In genomic region chr1:93909146-93910050, GRCh38 we compare ENCODE assay signal across 8 cellular contexts. TPM values are rescaled to one million over a fixed set of nuclear protein-coding genes. Genes with fewer than 3 reads are reported as not detected.
DNase-seq lines count a peak whose midpoint lies in the region; FAIRE-seq and TF ChIP-seq lines count a peak whose summit lies in the region.

TSS of gene GCLM (minus strand) at chr1:93909430. CDS start at chr1:93909163, 267 bp downstream.

- H3K9ac ChIP-seq in NT2/D1 (ENCODE audit: insufficient read length, low read depth) (peak within 1 kb of the TSS; percentile 92), endothelial cell of umbilical vein (replicated peaks; ENCODE audit: extremely low read depth, insufficient read depth, low read length) (peak within 1 kb of the TSS; percentile 76)

- POLR2A ChIA-PET in endothelial cell of umbilical vein (lab: Charles Lee): interaction anchor here (1.1 kb wide), 1 partner anchor 129 kb away, joined by 4 read pairs; no protein-coding TSS in a partner anchor

- TF ChIP-seq CTCF in GM20000 (IDR thresholded peaks at IDR 0.05; ENCODE audit: extremely low read depth, missing control alignments) (peak; percentile 94), endothelial cell of umbilical vein (IDR thresholded peaks at IDR 0.05; ENCODE audit: extremely low read depth in 1 of 2, insufficient read depth in 1 of 2, low read depth in 1 of 2, low read length in 2 of 2) (peak; percentile 86 to 99)

- H3K9me3 ChIP-seq in NT2/D1 (ENCODE audit: insufficient read depth, low read length) (no peaks in the 10 kb centered on the region), endothelial cell of umbilical vein (replicated peaks; ENCODE audit: control insufficient read depth, insufficient read depth, low read length) (no peaks in the 10 kb centered on the region)

- intact Hi-C loops in endothelial cell of umbilical vein (cut with micrococcal nuclease): loop anchor here (1.0 to 10.0 kb wide), 5 partner anchors 29 to 564 kb away; partner anchors contain the start of genes ABCD3, ARHGAP29 and DR1

- H3K9me1 ChIP-seq in endothelial cell of umbilical vein (replicated peaks; ENCODE audit: control insufficient read depth, extremely low read depth, insufficient read depth, low read length): no peaks in the 10 kb centered on the region

- in situ Hi-C loops in Caki2 (cut with HindIII; ENCODE audit: low pct_unique_long_range_greater_than_20kb, low sequenced_read_pairs): no loop called here

- TF ChIP-seq POLR2A in endothelial cell of umbilical vein (IDR thresholded peaks at IDR 0.05; ENCODE audit: low read depth, low read length): peak; percentile 63

- H3K4me3 ChIP-seq in NT2/D1 (ENCODE audit: insufficient read length, low read depth): peak within 1 kb of the TSS; percentile 94
- peak within 1 kb of the TSS; percentile 70 to 90 (median 82) for H3K4me3 ChIP-seq in endothelial cell of umbilical vein (replicated peaks in 1 of 3; ENCODE audit: insufficient read depth in 1 of 3, low read depth in 1 of 3, low read length in 3 of 3)

- H3K36me3 ChIP-seq in NT2/D1 (ENCODE audit: insufficient read depth, insufficient read length, low read length) (peaks cover 3% of the 10 kb centered on the region), endothelial cell of umbilical vein (ENCODE audit: control insufficient read depth in 2 of 2, extremely low read depth in 1 of 2, insufficient read depth in 2 of 2, low read length in 2 of 2) (no peaks in the 10 kb centered on the region)

- H3K27me3 ChIP-seq in NT2/D1 (ENCODE audit: insufficient read depth, insufficient read length) (peaks cover 14% of the 10 kb centered on the region), endothelial cell of umbilical vein (ENCODE audit: control insufficient read depth in 2 of 2, insufficient read depth in 2 of 2, low read length in 2 of 2) (no peaks in the 10 kb centered on the region)

- peaks cover 5% of the 10 kb centered on the region for H4K20me1 ChIP-seq in endothelial cell of umbilical vein (replicated peaks; ENCODE audit: control insufficient read depth, extremely low read depth, insufficient read depth, low read length)

- H2AFZ ChIP-seq in endothelial cell of umbilical vein (ENCODE audit: low read depth, low read length): peak within 1 kb of the TSS; percentile 76

- FAIRE-seq in endothelial cell of umbilical vein (lab: Jason Lieb, UNC): peak; percentile 64

- dilution Hi-C loops in endothelial cell of umbilical vein (cut with MboI; ENCODE audit: extremely low pct_ligation_motif_present, low sequenced_read_pairs): no loop called here

- CTCF ChIA-PET in endothelial cell of umbilical vein (lab: Charles Lee): interaction anchor here (0.6 to 2.2 kb wide), 27 partner anchors 9 to 605 kb away, joined by 3 to 24 read pairs (median 3); partner anchors contain the start of gene DNTTIP2

- H3K4me2 ChIP-seq in endothelial cell of umbilical vein (ENCODE audit: insufficient read depth, low read length): peak within 1 kb of the TSS; percentile 96

- BruUV-seq in endothelial cell of umbilical vein (replicated peaks; lab: Mats Ljungman, UMichigan): no TSS peak

- peak within 1 kb of the TSS; percentile 69 for H3K27ac ChIP-seq in endothelial cell of umbilical vein (ENCODE audit: insufficient read depth, low read depth, low read length)

- H3K79me2 ChIP-seq in endothelial cell of umbilical vein (ENCODE audit: control insufficient read depth, insufficient read depth, low read length): peaks cover 45% of the 10 kb centered on the region

- peak; percentile 93 for DNase-seq in Caki2 (ENCODE audit: low read depth)
- peak; percentile 95 for DNase-seq in GM20000 (ENCODE audit: low spot score)
- DNase-seq in HT-29 (ENCODE audit: low spot score): peak; percentile 91
- peak; percentile 89 for DNase-seq in NT2/D1 (ENCODE audit: low read depth, low spot score)
- DNase-seq in activated CD8-positive, alpha-beta memory T cell treated with anti-CD3 and anti-CD28 coated beads, Interleukin-2, amount 50 U/mL, for 4 hours: peak; percentile 96
- DNase-seq in endothelial cell of umbilical vein (ENCODE audit: low read depth, low spot score): peak; percentile 97
- DNase-seq in midbrain (lab: John Stamatoyannopoulos, UW): peak; percentile 86
- peak; percentile 85 to 86 for DNase-seq in stimulated activated CD8-positive, alpha-beta memory T cell treated with anti-CD3 and anti-CD28 coated beads, Interleukin-2, amount 100 ng/mL, for 1 hour (ENCODE audit: low read depth in 2 of 2)

- H3K4me1 ChIP-seq in NT2/D1 (ENCODE audit: insufficient read depth, insufficient read length) (peaks cover 2% of the 10 kb centered on the region), endothelial cell of umbilical vein (ENCODE audit: control insufficient read depth, extremely low read depth, insufficient read depth, low read length) (peaks cover 39% of the 10 kb centered on the region)

TF ChIP-seq in endothelial cell of umbilical vein, 7 proteins besides CTCF, POLR2A, EP300 and RAD21:
- TF ChIP-seq MAX (IDR thresholded peaks at IDR 0.05; ENCODE audit: insufficient read depth, insufficient read length) (peak; percentile 47), GATA2 (IDR thresholded peaks at IDR 0.05; ENCODE audit: insufficient read depth, insufficient read length, low read depth, low read length) (no peak), POLR2AphosphoS5 (IDR thresholded peaks at IDR 0.05; ENCODE audit: insufficient read depth, low read depth, low read length) (peak; percentile 91), MYC (IDR thresholded peaks at IDR 0.05; ENCODE audit: low read depth, low read length) (no peak), EZH2 (IDR thresholded peaks at IDR 0.05; ENCODE audit: borderline replicate concordance, low read depth, low read length, severe bottlenecking) (no peak), JUN (IDR thresholded peaks at IDR 0.05; ENCODE audit: borderline replicate concordance, insufficient read depth, insufficient read length, low read depth) (no peak), FOS (IDR thresholded peaks at IDR 0.05; ENCODE audit: borderline replicate concordance, insufficient read depth, low read length) (peak; percentile 63)

RNA-seq across cellular contexts. Expression of gene GCLM, which starts in this region (rescaled TPM):
- 146 and 194 TPM in 2 replicates for total RNA-seq in Caki2 (2014; rRNA removed; shearing (Covaris generic); ENCODE audit: low replicate concordance)
- total RNA-seq in HT-29 (2014; rRNA removed; shearing (Covaris generic)): 6.7 and 7.9 TPM in 2 replicates
- 45.6 and 55.9 TPM in 2 replicates for total RNA-seq in endothelial cell of umbilical vein
- 8.4 and 12.3 TPM in 2 replicates for polyA plus RNA-seq in endothelial cell of umbilical vein
- 28.8 and 29.7 TPM in 2 replicates for polyA plus RNA-seq in endothelial cell of umbilical vein (2011; cell fraction: cytosol; rRNA removed)
- 20.4 and 21.0 TPM in 2 replicates for polyA plus RNA-seq in endothelial cell of umbilical vein (2011; cell fraction: nucleus; rRNA removed)
- polyA plus RNA-seq in endothelial cell of umbilical vein (2012): 27.2 and 47.9 TPM in 2 replicates
- polyA minus RNA-seq in endothelial cell of umbilical vein: 30.2 and 31.0 TPM in 2 replicates
- 13.0 TPM for polyA minus RNA-seq in endothelial cell of umbilical vein (2011; cell fraction: cytosol; rRNA and poly(A)+ RNA removed)
- 55.3 and 77.6 TPM in 2 replicates for polyA minus RNA-seq in endothelial cell of umbilical vein (2011; cell fraction: nucleus; rRNA and poly(A)+ RNA removed)

Comparison
In these comparisons a context has a peak if more than half of its experiments do, and no peak if none do; other contexts are left out.
1. Peak in every context shown above with its lines: DNase-seq, H3K4me3 ChIP-seq and H3K27ac ChIP-seq.